ENCODE assay signal across 11 cellular contexts in the genomic region with DNA sequence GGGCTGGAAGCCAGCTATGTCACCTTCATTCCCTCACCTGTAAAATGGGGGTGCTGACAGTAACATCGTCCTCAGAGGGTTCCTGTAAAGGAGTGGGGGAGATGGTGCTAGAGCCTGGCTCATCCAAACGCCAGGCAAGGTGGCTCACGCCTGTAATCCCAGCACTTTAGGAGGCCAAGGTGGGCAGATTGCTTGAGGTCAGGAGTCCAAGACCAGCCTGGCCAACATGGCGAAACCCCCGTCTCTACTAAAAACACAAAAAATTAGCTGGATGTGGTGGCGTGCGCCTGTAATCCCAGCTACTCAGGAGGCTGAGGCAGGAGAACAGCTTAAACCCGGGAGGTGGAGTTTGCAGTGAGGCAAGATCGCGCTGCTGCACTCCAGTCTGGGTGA. TPM values are rescaled to one million over a fixed set of nuclear protein-coding genes. Genes with fewer than 3 reads are reported as not detected.
DNase-seq lines count a peak whose midpoint lies in the region; ATAC-seq and TF ChIP-seq lines count a peak whose summit lies in the region.
"Not testable (repeated sequence)": the region's sequence is repeated elsewhere in the genome, so short reads cannot be mapped to it uniquely, and the experiment has no call there.
"Had no signal": no experiment of that assay in that cellular context is flagged by ENCODE, and none has a peak within 500 bp of the region (broad histone marks: within the 10 kb centered on the region; RNA-seq: fewer than 3 reads in every experiment).

No MANE protein-coding gene starts in this region.

- not testable (repeated sequence) for H3K27me3 Mint-ChIP-seq in activated CD8-positive, alpha-beta T cell treated with anti-CD3 and anti-CD28 coated beads for 36 hours; activated T-helper 2 cell treated with anti-CD3 and anti-CD28 coated beads, Interferon-gamma antibody, Interleukin-2, Interleukin-4, amounts not matched to agents 10 μg/mL and 5 μg/mL and 100 μg/mL, durations not matched to agents 14 hours and 24 hours and 36 hours (ENCODE audit: low read depth); activated naive CD8-positive, alpha-beta T cell treated with anti-CD3 and anti-CD28 coated beads, Interleukin-2, amount 50 U/mL, for 24 hours; stimulated activated naive B cell treated with anti-CD40 and anti-IgM and Interleukin-4, amounts not matched to agents 10 μg/mL and 1 μg/mL and 100 μg/mL, for 72 hours

- POLR2A ChIA-PET in activated CD8-positive, alpha-beta T cell treated with anti-CD3 and anti-CD28 coated beads for 36 hours (lab: Charles Lee) = interaction anchor here (0.7 to 2.2 kb wide), 2 partner anchors 12 to 13 kb away, joined by 3 to 10 read pairs; no protein-coding TSS in a partner anchor

- H3K36me3 Mint-ChIP-seq in activated CD8-positive, alpha-beta T cell treated with anti-CD3 and anti-CD28 coated beads for 36 hours (ENCODE audit: low read depth); activated T-helper 2 cell treated with anti-CD3 and anti-CD28 coated beads, Interferon-gamma antibody, Interleukin-2, Interleukin-4, amounts not matched to agents 10 μg/mL and 5 μg/mL and 100 μg/mL, durations not matched to agents 14 hours and 24 hours and 36 hours (ENCODE audit: low read depth): not testable (repeated sequence)
- peaks cover 16% of the 10 kb centered on the region for H3K36me3 Mint-ChIP-seq in activated naive CD8-positive, alpha-beta T cell treated with anti-CD3 and anti-CD28 coated beads, Interleukin-2, amount 50 U/mL, for 24 hours (ENCODE audit: low read depth)
- H3K36me3 Mint-ChIP-seq in stimulated activated naive B cell treated with anti-CD40 and anti-IgM and Interleukin-4, amounts not matched to agents 10 μg/mL and 1 μg/mL and 100 μg/mL, for 72 hours = peaks cover 9 to 49% of the 10 kb centered on the region in 2 donors

- H3K4me1 ChIP-seq in BLaER1 treated with 17β-estradiol and CSF1 and Interleukin-3, amounts not matched to agents 10 nM and 100 nM = peaks cover 47 to 87% (median 72%) of the 10 kb centered on the region in 10 experiments
- H3K4me1 ChIP-seq in Loucy (ENCODE audit: insufficient read depth, low read length, poor library complexity, severe bottlenecking) (peaks cover 66% of the 10 kb centered on the region), hepatocyte (ENCODE audit: insufficient read depth) (peaks cover 29% of the 10 kb centered on the region), neutrophil (ENCODE audit: control insufficient read depth in 1 of 2, insufficient read depth in 1 of 2, low read depth in 1 of 2, low read length in 1 of 2) (peaks cover 20 to 40% of the 10 kb centered on the region in 2 experiments)

- not testable (repeated sequence) for H3K4me3 ChIP-seq in BLaER1 treated with 17β-estradiol and CSF1 and Interleukin-3, amounts not matched to agents 10 nM and 100 nM; Loucy (ENCODE audit: low read length, poor library complexity, severe bottlenecking); hepatocyte; neutrophil (ENCODE audit: low read depth in 1 of 2, low read length in 1 of 2)

- not testable (repeated sequence) for H4K20me1 ChIP-seq in BLaER1 treated with 17β-estradiol and CSF1 and Interleukin-3, amounts not matched to agents 10 nM and 100 nM; Loucy (ENCODE audit: insufficient read depth, low read length, poor library complexity, severe bottlenecking); hepatocyte (ENCODE audit: insufficient read depth, poor library complexity, severe bottlenecking)

- CTCF ChIA-PET in activated CD8-positive, alpha-beta T cell treated with anti-CD3 and anti-CD28 coated beads for 36 hours (lab: Charles Lee) = interaction anchor here (0.6 to 1.3 kb wide), 3 partner anchors 15 to 565 kb away, joined by 3 to 4 read pairs (median 3); no protein-coding TSS in a partner anchor

- TF ChIP-seq CTCF in Loucy (conservative IDR thresholded peaks at IDR 0.05; ENCODE audit: low read length); activated CD8-positive, alpha-beta T cell treated with anti-CD3 and anti-CD28 coated beads for 36 hours (IDR thresholded peaks at IDR 0.05); hepatocyte (IDR thresholded peaks at IDR 0.05; ENCODE audit: poor library complexity); neutrophil (IDR thresholded peaks at IDR 0.05): not testable (repeated sequence)

- peak overlapping the region; percentile 12 to 84 (median 65); a peak in 16 of 22 replicates for H3K4me2 ChIP-seq in BLaER1 treated with 17β-estradiol and CSF1 and Interleukin-3, amounts not matched to agents 10 nM and 100 nM
- H3K4me2 ChIP-seq in Loucy (ENCODE audit: low read depth, low read length, poor library complexity, severe bottlenecking) (peak overlapping the region; percentile 23), hepatocyte (peak overlapping the region; percentile 41)

- not testable (repeated sequence) for DNase-seq in activated CD8-positive, alpha-beta T cell treated with anti-CD3 and anti-CD28 coated beads for 36 hours; activated T-helper 2 cell treated with anti-CD3 and anti-CD28 coated beads, Interferon-gamma antibody, Interleukin-2, Interleukin-4, amounts not matched to agents 10 μg/mL and 5 μg/mL and 100 μg/mL, durations not matched to agents 14 hours and 24 hours and 36 hours (ENCODE audit: low spot score); activated naive CD8-positive, alpha-beta T cell treated with anti-CD3 and anti-CD28 coated beads, Interleukin-2, amount 50 U/mL, for 24 hours; hepatocyte (ENCODE audit: low spot score); stimulated activated naive B cell treated with anti-CD40 and anti-IgM and Interleukin-4, amounts not matched to agents 10 μg/mL and 1 μg/mL and 100 μg/mL, for 72 hours

- not testable (repeated sequence) for ATAC-seq in activated CD8-positive, alpha-beta T cell treated with anti-CD3 and anti-CD28 coated beads for 36 hours; activated naive CD8-positive, alpha-beta T cell treated with anti-CD3 and anti-CD28 coated beads, Interleukin-2, amount 50 U/mL, for 24 hours; stimulated activated naive B cell treated with anti-CD40 and anti-IgM and Interleukin-4, amounts not matched to agents 10 μg/mL and 1 μg/mL and 100 μg/mL, for 72 hours (replicated peaks)

- H3K9me3 Mint-ChIP-seq in activated CD8-positive, alpha-beta T cell treated with anti-CD3 and anti-CD28 coated beads for 36 hours; activated T-helper 2 cell treated with anti-CD3 and anti-CD28 coated beads, Interferon-gamma antibody, Interleukin-2, Interleukin-4, amounts not matched to agents 10 μg/mL and 5 μg/mL and 100 μg/mL, durations not matched to agents 14 hours and 24 hours and 36 hours; activated naive CD8-positive, alpha-beta T cell treated with anti-CD3 and anti-CD28 coated beads, Interleukin-2, amount 50 U/mL, for 24 hours; stimulated activated naive B cell treated with anti-CD40 and anti-IgM and Interleukin-4, amounts not matched to agents 10 μg/mL and 1 μg/mL and 100 μg/mL, for 72 hours: not testable (repeated sequence)

- not testable (repeated sequence) for H2AFZ ChIP-seq in Loucy (ENCODE audit: low read length); hepatocyte

- H3K9me2 ChIP-seq in Loucy (replicated peaks; ENCODE audit: low read depth, low read length); hepatocyte (replicated peaks; ENCODE audit: insufficient read depth): not testable (repeated sequence)

- WGBS in hepatocyte (ENCODE audit: low lambda C conversion rate, missing lambda C conversion rate) = 93% methylated on average over 9 of the region's 10 CpGs

- peak overlapping the region; percentile 89 for H3K27ac Mint-ChIP-seq in activated CD8-positive, alpha-beta T cell treated with anti-CD3 and anti-CD28 coated beads for 36 hours
- H3K27ac Mint-ChIP-seq in activated T-helper 2 cell treated with anti-CD3 and anti-CD28 coated beads, Interferon-gamma antibody, Interleukin-2, Interleukin-4, amounts not matched to agents 10 μg/mL and 5 μg/mL and 100 μg/mL, durations not matched to agents 14 hours and 24 hours and 36 hours = peak overlapping the region; percentile 55
- peak overlapping the region; percentile 89 for H3K27ac Mint-ChIP-seq in activated naive CD8-positive, alpha-beta T cell treated with anti-CD3 and anti-CD28 coated beads, Interleukin-2, amount 50 U/mL, for 24 hours
- H3K27ac Mint-ChIP-seq in stimulated activated naive B cell treated with anti-CD40 and anti-IgM and Interleukin-4, amounts not matched to agents 10 μg/mL and 1 μg/mL and 100 μg/mL, for 72 hours = peak overlapping the region; percentile 98

- intact Hi-C loops in activated CD8-positive, alpha-beta T cell treated with anti-CD3 and anti-CD28 coated beads for 36 hours (cut with micrococcal nuclease); activated T-helper 2 cell treated with anti-CD3 and anti-CD28 coated beads, Interferon-gamma antibody, Interleukin-2, Interleukin-4, amounts not matched to agents 10 μg/mL and 5 μg/mL and 100 μg/mL, durations not matched to agents 14 hours and 24 hours and 36 hours (cut with micrococcal nuclease): not testable (repeated sequence)

- peaks cover 79% of the 10 kb centered on the region for H3K4me1 Mint-ChIP-seq in activated CD8-positive, alpha-beta T cell treated with anti-CD3 and anti-CD28 coated beads for 36 hours (ENCODE audit: low read depth)
- peaks cover 57% of the 10 kb centered on the region for H3K4me1 Mint-ChIP-seq in activated T-helper 2 cell treated with anti-CD3 and anti-CD28 coated beads, Interferon-gamma antibody, Interleukin-2, Interleukin-4, amounts not matched to agents 10 μg/mL and 5 μg/mL and 100 μg/mL, durations not matched to agents 14 hours and 24 hours and 36 hours (ENCODE audit: low read depth)
- peaks cover 90% of the 10 kb centered on the region for H3K4me1 Mint-ChIP-seq in activated naive CD8-positive, alpha-beta T cell treated with anti-CD3 and anti-CD28 coated beads, Interleukin-2, amount 50 U/mL, for 24 hours
- H3K4me1 Mint-ChIP-seq in stimulated activated naive B cell treated with anti-CD40 and anti-IgM and Interleukin-4, amounts not matched to agents 10 μg/mL and 1 μg/mL and 100 μg/mL, for 72 hours = peaks cover 91 to 100% of the 10 kb centered on the region in 2 donors

- not testable (repeated sequence) for H3K4me3 Mint-ChIP-seq in activated CD8-positive, alpha-beta T cell treated with anti-CD3 and anti-CD28 coated beads for 36 hours; activated T-helper 2 cell treated with anti-CD3 and anti-CD28 coated beads, Interferon-gamma antibody, Interleukin-2, Interleukin-4, amounts not matched to agents 10 μg/mL and 5 μg/mL and 100 μg/mL, durations not matched to agents 14 hours and 24 hours and 36 hours (ENCODE audit: low read depth)
- H3K4me3 Mint-ChIP-seq in activated naive CD8-positive, alpha-beta T cell treated with anti-CD3 and anti-CD28 coated beads, Interleukin-2, amount 50 U/mL, for 24 hours = peak overlapping the region; percentile 71
- peak overlapping the region; percentile 85 to 86 for H3K4me3 Mint-ChIP-seq in stimulated activated naive B cell treated with anti-CD40 and anti-IgM and Interleukin-4, amounts not matched to agents 10 μg/mL and 1 μg/mL and 100 μg/mL, for 72 hours

- 0 out of 22 replicates have a peak overlapping the region, but pooled peaks of 1 of the 11 experiments have one; percentile 19 for H3K9ac ChIP-seq in BLaER1 treated with 17β-estradiol and CSF1 and Interleukin-3, amounts not matched to agents 10 nM and 100 nM
- peak overlapping the region; percentile 37 for H3K9ac ChIP-seq in Loucy (ENCODE audit: low read depth, low read length, poor library complexity, severe bottlenecking)

- not testable (repeated sequence) for H3F3A ChIP-seq in Loucy (ENCODE audit: low read depth)

- H3K27me3 ChIP-seq in BLaER1 treated with 17β-estradiol and CSF1 and Interleukin-3, amounts not matched to agents 10 nM and 100 nM; Loucy (ENCODE audit: insufficient read depth, low read length, poor library complexity, severe bottlenecking); hepatocyte: not testable (repeated sequence)
- H3K27me3 ChIP-seq in neutrophil = peaks cover 54% of the 10 kb centered on the region

- H3K36me3 ChIP-seq in BLaER1 treated with 17β-estradiol and CSF1 and Interleukin-3, amounts not matched to agents 10 nM and 100 nM; Loucy (ENCODE audit: insufficient read depth, low read length); hepatocyte (replicated peaks; ENCODE audit: insufficient read depth, low read depth); neutrophil: not testable (repeated sequence)

- H3K79me2 ChIP-seq in Loucy (ENCODE audit: insufficient read depth, low read length); hepatocyte: not testable (repeated sequence)

- peak overlapping the region in 7 of 11 experiments; percentile 23 to 53 (median 38); a peak in 10 of 22 replicates for H3K27ac ChIP-seq in BLaER1 treated with 17β-estradiol and CSF1 and Interleukin-3, amounts not matched to agents 10 nM and 100 nM
- H3K27ac ChIP-seq in hepatocyte (peak overlapping the region; percentile 89), neutrophil (peak overlapping the region; percentile 58)

- H3K9me3 ChIP-seq in BLaER1 treated with 17β-estradiol and CSF1 and Interleukin-3, amounts not matched to agents 10 nM and 100 nM (replicated peaks in 1 of 11); Loucy (ENCODE audit: insufficient read depth, low read depth, low read length); hepatocyte (ENCODE audit: low read depth); neutrophil: not testable (repeated sequence)

RNA-seq across cellular contexts. Expression of gene CYP11A1, which starts 22.6 kb away (rescaled TPM):
- under 1 TPM; 0.29 to 0.31 TPM for total RNA-seq in activated CD8-positive, alpha-beta T cell treated with anti-CD3 and anti-CD28 coated beads for 36 hours
- total RNA-seq in activated T-helper 2 cell treated with anti-CD3 and anti-CD28 coated beads, Interferon-gamma antibody, Interleukin-2, Interleukin-4, amounts not matched to agents 10 μg/mL and 5 μg/mL and 100 μg/mL, durations not matched to agents 14 hours and 24 hours and 36 hours = not detected in 2 replicates
- total RNA-seq in hepatocyte = 0.80 and 2.4 TPM in 2 replicates
- polyA plus RNA-seq in hepatocyte = 1.5 and 2.6 TPM in 2 replicates
- total RNA-seq: CD4-positive, CD25-positive, alpha-beta regulatory T cell; G401; LHCN-M2 had no signal
- polyA plus RNA-seq: CD4-positive, CD25-positive, alpha-beta regulatory T cell had no signal

RNA-seq across cellular contexts. Expression of gene SEMA7A, which starts 43.7 kb away (rescaled TPM):
- 10 to 100 TPM; 62.4 TPM for total RNA-seq in activated CD8-positive, alpha-beta T cell treated with anti-CD3 and anti-CD28 coated beads for 36 hours
- total RNA-seq in activated T-helper 2 cell treated with anti-CD3 and anti-CD28 coated beads, Interferon-gamma antibody, Interleukin-2, Interleukin-4, amounts not matched to agents 10 μg/mL and 5 μg/mL and 100 μg/mL, durations not matched to agents 14 hours and 24 hours and 36 hours = 45.9 and 50.3 TPM in 2 replicates
- total RNA-seq in hepatocyte = 9.5 and 12.0 TPM in 2 replicates
- 2.4 and 4.6 TPM in 2 replicates for polyA plus RNA-seq in hepatocyte

Comparison
In these comparisons a context has a peak if more than half of its experiments do, and no peak if none do; other contexts are left out.
1. H3K27ac ChIP-seq: peak in every context shown above with its lines; median percentile 89 in hepatocyte; 58 in neutrophil; 38 in BLaER1 treated with 17β-estradiol and CSF1 and Interleukin-3, amounts not matched to agents 10 nM and 100 nM.